1 cellular context compared by ENCODE assay signal in the genomic region with DNA sequence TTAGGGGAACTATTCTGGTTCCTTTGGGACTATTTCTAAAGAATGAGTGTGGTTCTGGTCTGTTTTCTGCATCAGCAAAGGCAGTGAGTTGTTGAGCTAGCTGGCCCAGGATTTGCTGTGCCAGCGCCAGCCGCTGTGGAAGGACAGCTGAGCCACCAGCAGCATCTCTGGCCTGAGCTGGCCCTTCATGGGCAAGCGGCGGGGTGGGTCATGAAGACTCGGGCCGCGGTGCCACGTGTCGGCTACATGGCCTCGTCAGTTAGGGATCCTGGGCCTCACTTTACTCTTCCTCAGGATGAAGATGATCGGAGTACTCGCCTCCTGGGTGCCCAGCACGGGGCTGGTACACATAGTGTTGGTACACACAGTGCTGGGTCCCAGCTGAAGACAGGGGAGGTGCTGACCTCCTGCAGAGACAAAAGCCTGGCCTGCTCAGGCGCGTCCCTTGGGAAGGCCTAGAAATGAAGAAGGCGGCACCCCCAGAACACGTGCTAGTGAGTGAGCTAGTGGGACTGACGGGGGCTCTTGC.
TF ChIP-seq lines count a peak whose summit lies in the region.

No MANE protein-coding gene starts in this region.

TF ChIP-seq in SK-N-SH, 30 proteins besides CTCF, POLR2A, EP300 and RAD21:
- TF ChIP-seq TAF1 (IDR thresholded peaks at IDR 0.05; ENCODE audit: borderline replicate concordance, low read depth, low read length), result no peak
- TF ChIP-seq SIN3A (IDR thresholded peaks at IDR 0.05; ENCODE audit: borderline replicate concordance, low read depth, low read length), result no peak
- TF ChIP-seq ELF1 (IDR thresholded peaks at IDR 0.05), result no peak
- no peak for TF ChIP-seq MXI1 (IDR thresholded peaks at IDR 0.05; ENCODE audit: low read depth, low read length)
- no peak for TF ChIP-seq CHD2 (IDR thresholded peaks at IDR 0.05; ENCODE audit: low read length, partially characterized antibody)
- no peak for TF ChIP-seq GABPA (IDR thresholded peaks at IDR 0.05; ENCODE audit: low read depth)
- no peak for TF ChIP-seq FOSL2 (IDR thresholded peaks at IDR 0.05; ENCODE audit: borderline replicate concordance, low read depth)
- TF ChIP-seq, protein P1, sequence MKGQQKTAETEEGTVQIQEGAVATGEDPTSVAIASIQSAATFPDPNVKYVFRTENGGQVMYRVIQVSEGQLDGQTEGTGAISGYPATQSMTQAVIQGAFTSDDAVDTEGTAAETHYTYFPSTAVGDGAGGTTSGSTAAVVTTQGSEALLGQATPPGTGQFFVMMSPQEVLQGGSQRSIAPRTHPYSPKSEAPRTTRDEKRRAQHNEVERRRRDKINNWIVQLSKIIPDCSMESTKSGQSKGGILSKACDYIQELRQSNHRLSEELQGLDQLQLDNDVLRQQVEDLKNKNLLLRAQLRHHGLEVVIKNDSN (IDR thresholded peaks at IDR 0.05; ENCODE audit: borderline replicate concordance, low read depth), result no peak
- no peak for TF ChIP-seq TEAD4 (IDR thresholded peaks at IDR 0.05; ENCODE audit: borderline replicate concordance, insufficient read depth)
- no peak for TF ChIP-seq POLR2AphosphoS5 (IDR thresholded peaks at IDR 0.05; ENCODE audit: low read depth, low read length)
- no peak for TF ChIP-seq GATA2 (CRISPR knock-in tag; IDR thresholded peaks at IDR 0.05)
- no peak for TF ChIP-seq FOXJ3 (CRISPR knock-in tag; IDR thresholded peaks at IDR 0.05)
- no peak for TF ChIP-seq JUND (IDR thresholded peaks at IDR 0.05)
TF ChIP-seq in SK-N-SH: peak in this region for 0.
